Comparison of ENCODE assay signal across 8 cellular contexts in the genomic region with DNA sequence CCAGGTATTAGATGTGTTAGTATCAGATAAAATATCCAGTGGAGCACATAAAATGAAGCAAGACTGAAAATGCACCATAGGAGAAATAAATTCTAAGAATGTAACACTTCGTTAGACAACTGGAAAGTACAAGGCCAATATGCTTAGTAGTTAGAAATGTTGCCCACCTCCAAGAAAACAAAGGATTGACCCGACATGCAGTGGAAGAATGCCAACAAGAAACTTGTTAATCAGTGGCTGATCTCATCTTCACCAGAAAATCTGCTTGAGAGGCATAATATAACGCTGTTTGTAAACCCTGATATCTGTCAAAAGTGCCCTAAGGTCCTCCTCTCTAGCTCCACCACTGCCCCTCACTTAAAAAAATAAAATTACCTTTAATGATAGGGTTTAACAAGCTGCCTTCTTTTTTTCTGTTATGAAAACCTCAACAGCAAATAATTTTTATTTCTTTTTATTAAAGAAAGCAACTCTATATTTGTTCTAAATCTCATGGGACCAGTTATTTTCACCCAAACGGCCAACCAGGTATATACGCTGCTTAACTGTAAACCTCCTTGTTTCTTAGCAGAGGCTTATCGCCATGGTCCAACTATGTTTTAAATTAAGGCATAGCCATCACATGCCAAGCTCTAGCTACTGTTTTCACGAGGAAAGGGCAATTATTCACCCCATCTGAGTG. TPM values are rescaled to one million over a fixed set of nuclear protein-coding genes. Genes with fewer than 3 reads are reported as not detected.
A peak's percentile ranks its signal among the peaks of the same experiment; 100 is the strongest.
DNase-seq lines count a peak whose midpoint lies in the region; ATAC-seq and TF ChIP-seq lines count a peak whose summit lies in the region.

No MANE protein-coding gene starts in this region.

- H3K4me3 Mint-ChIP-seq in WTC11 = peak overlapping the region; percentile 78

- CTCF ChIA-PET in WTC11 (lab: Charles Lee) = interaction anchor here (0.9 to 2.7 kb wide), 9 partner anchors 22 to 798 kb away, joined by 3 to 14 read pairs (median 4); no protein-coding TSS in a partner anchor

- DNase-seq in WTC11 (ENCODE audit: low spot score) (no peak), right cardiac atrium (no peak), gastrocnemius medialis (no peak), KG1 (lab: John Stamatoyannopoulos, UW) (no peak), mucosa of gallbladder (ENCODE audit: low spot score) (no peak), hepatic stellate cell (ENCODE audit: low spot score) (no peak)

- no peaks in the 10 kb centered on the region for H3K36me3 Mint-ChIP-seq in WTC11

- 0 out of 2 replicates have a peak, but pooled peaks cover 3% of the 10 kb centered on the region for H3K9me3 Mint-ChIP-seq in WTC11

- POLR2A ChIA-PET in WTC11 (lab: Charles Lee) = no interaction called here

- peaks cover 23% of the 10 kb centered on the region for H3K27me3 ChIP-seq in HUES48 (ENCODE audit: control insufficient read depth, insufficient read depth, low read length)
- H3K27me3 ChIP-seq in right cardiac atrium (ENCODE audit: control insufficient read depth, insufficient read depth) = no peaks in the 10 kb centered on the region
- no peaks in the 10 kb centered on the region for H3K27me3 ChIP-seq in gastrocnemius medialis

- TF ChIP-seq POLR2A in gastrocnemius medialis (IDR thresholded peaks at IDR 0.05) = no peak

- no peak overlapping the region for H3K27ac Mint-ChIP-seq in WTC11

- H3K4me3 ChIP-seq in HUES48 (ENCODE audit: low read depth, low read length) (peak overlapping the region; percentile 81), right cardiac atrium (ENCODE audit: low read length) (peak overlapping the region; percentile 81), gastrocnemius medialis (peak overlapping the region; percentile 85 to 99 (median 88))

- no peak for TF ChIP-seq CTCF in WTC11 (IDR thresholded peaks at IDR 0.05)
- no peak for TF ChIP-seq CTCF in gastrocnemius medialis (IDR thresholded peaks at IDR 0.05 in 4 of 5, conservative IDR thresholded peaks at IDR 0.05 in 1 of 5)

- 22% methylated on average over 7 of the region's 7 CpGs for WGBS in right cardiac atrium

- peak overlapping the region; percentile 11 for H3K27ac ChIP-seq in HUES48 (ENCODE audit: low read depth, low read length)
- peak overlapping the region; percentile 60 for H3K27ac ChIP-seq in right cardiac atrium (ENCODE audit: low read length)
- peak overlapping the region; percentile 87 to 90 (median 88) for H3K27ac ChIP-seq in gastrocnemius medialis

- no peak overlapping the region for H3K9ac ChIP-seq in HUES48 (ENCODE audit: low read depth, low read length)

- peaks cover 33% of the 10 kb centered on the region for H3K4me1 ChIP-seq in HUES48 (ENCODE audit: control insufficient read depth, insufficient read depth, low read length)
- no peaks in the 10 kb centered on the region for H3K4me1 ChIP-seq in right cardiac atrium (ENCODE audit: control insufficient read depth, insufficient read depth, low read length)
- H3K4me1 ChIP-seq in gastrocnemius medialis = peaks cover 0 to 17% of the 10 kb centered on the region in 2 donors

- H3K36me3 ChIP-seq in HUES48 (ENCODE audit: control insufficient read depth, insufficient read depth, low read length) (no peaks in the 10 kb centered on the region), gastrocnemius medialis (no peaks in the 10 kb centered on the region)

- peaks cover 18% of the 10 kb centered on the region for H3K27me3 Mint-ChIP-seq in WTC11 (ENCODE audit: low read depth)

- ATAC-seq in WTC11 (no peak), right cardiac atrium (no peak), gastrocnemius medialis (peak in 1 of 2 donors; percentile 1), GM21515 (IDR thresholded peaks at IDR 0.05; ENCODE audit: unreplicated experiment) (no peak)

- H3K9me3 ChIP-seq in HUES48 (ENCODE audit: control insufficient read depth, insufficient read depth, low read length) = no peaks in the 10 kb centered on the region
- no peaks in the 10 kb centered on the region for H3K9me3 ChIP-seq in right cardiac atrium (ENCODE audit: control insufficient read depth, low read length)
- H3K9me3 ChIP-seq in gastrocnemius medialis = no peaks in the 10 kb centered on the region

- in situ Hi-C loops in gastrocnemius medialis (cut with MboI; ENCODE audit: low sequenced_read_pairs in 4 of 4) = loop anchor here (5.0 to 25.0 kb wide), 5 partner anchors 365 to 817 kb away; no protein-coding TSS in a partner anchor

- H3K4me1 Mint-ChIP-seq in WTC11 = peaks cover 54% of the 10 kb centered on the region

- intact Hi-C loops in right cardiac atrium (cut with DNase I) (loop anchor here (5.0 to 10.0 kb wide), 3 partner anchors 215 to 377 kb away; no protein-coding TSS in a partner anchor), gastrocnemius medialis (cut with DNase I; ENCODE audit: low total_unique reads) (loop anchor here (5.0 to 10.0 kb wide), 5 partner anchors 165 to 962 kb away; a partner anchor contains a TSS)

TF ChIP-seq in WTC11, 78 proteins besides CTCF, POLR2A, EP300 and RAD21:
- TF ChIP-seq CREB1 (CRISPR knock-in tag; IDR thresholded peaks at IDR 0.05) (no peak), MYBL2 (CRISPR knock-in tag; IDR thresholded peaks at IDR 0.05) (no peak), EMX1 (CRISPR knock-in tag; IDR thresholded peaks at IDR 0.05) (no peak), RORB (CRISPR knock-in tag; IDR thresholded peaks at IDR 0.05) (no peak), NR2C2 (CRISPR knock-in tag; IDR thresholded peaks at IDR 0.05) (no peak), TCF7 (CRISPR knock-in tag; IDR thresholded peaks at IDR 0.05; ENCODE audit: low read depth) (no peak), FOXJ3 (CRISPR knock-in tag; IDR thresholded peaks at IDR 0.05; ENCODE audit: borderline replicate concordance) (no peak), ZNF138 (CRISPR knock-in tag; conservative IDR thresholded peaks at IDR 0.05) (no peak)
- TF ChIP-seq, protein P1, sequence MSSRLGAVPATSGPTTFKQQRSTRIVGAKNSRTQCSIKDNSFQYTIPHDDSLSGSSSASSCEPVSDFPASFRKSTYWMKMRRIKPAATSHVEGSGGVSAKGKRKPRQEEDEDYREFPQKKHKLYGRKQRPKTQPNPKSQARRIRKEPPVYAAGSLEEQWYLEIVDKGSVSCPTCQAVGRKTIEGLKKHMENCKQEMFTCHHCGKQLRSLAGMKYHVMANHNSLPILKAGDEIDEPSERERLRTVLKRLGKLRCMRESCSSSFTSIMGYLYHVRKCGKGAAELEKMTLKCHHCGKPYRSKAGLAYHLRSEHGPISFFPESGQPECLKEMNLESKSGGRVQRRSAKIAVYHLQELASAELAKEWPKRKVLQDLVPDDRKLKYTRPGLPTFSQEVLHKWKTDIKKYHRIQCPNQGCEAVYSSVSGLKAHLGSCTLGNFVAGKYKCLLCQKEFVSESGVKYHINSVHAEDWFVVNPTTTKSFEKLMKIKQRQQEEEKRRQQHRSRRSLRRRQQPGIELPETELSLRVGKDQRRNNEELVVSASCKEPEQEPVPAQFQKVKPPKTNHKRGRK (CRISPR knock-in tag; IDR thresholded peaks at IDR 0.05; ENCODE audit: borderline replicate concordance) = no peak
- TF ChIP-seq, protein P2, sequence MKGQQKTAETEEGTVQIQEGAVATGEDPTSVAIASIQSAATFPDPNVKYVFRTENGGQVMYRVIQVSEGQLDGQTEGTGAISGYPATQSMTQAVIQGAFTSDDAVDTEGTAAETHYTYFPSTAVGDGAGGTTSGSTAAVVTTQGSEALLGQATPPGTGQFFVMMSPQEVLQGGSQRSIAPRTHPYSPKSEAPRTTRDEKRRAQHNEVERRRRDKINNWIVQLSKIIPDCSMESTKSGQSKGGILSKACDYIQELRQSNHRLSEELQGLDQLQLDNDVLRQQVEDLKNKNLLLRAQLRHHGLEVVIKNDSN (CRISPR knock-in tag; IDR thresholded peaks at IDR 0.05) = no peak

RNA-seq across cellular contexts. Expression of a gene that starts 1.8 kb away (rescaled TPM):
- 3.8 to 6.9 TPM (median 4.0 TPM) in 3 replicates for total RNA-seq in WTC11 (2021)
- total RNA-seq in right cardiac atrium = 10 to 100 TPM in 1 of 4 donors, 1 to 10 TPM in 3; 9.0 to 10.6 (median 9.2) TPM
- polyA plus RNA-seq in right cardiac atrium = 4.3 TPM
- total RNA-seq in gastrocnemius medialis = 1 to 10 TPM; 1.9 to 6.0 (median 5.2) TPM
- total RNA-seq in mucosa of gallbladder = 24.7 TPM

Comparison
In these comparisons a context has a peak if more than half of its experiments do, and no peak if none do; other contexts are left out.
1. H3K27ac ChIP-seq: peak in every context shown above with its lines; median percentile 88 in gastrocnemius medialis; 60 in right cardiac atrium; 11 in HUES48.